ENCODE assay signal across 25 cellular contexts in genomic region chr1:21391497-21391896, GRCh38.
"Had no signal": no experiment of that assay in that cellular context is flagged by ENCODE, and none has a peak within 500 bp of the region (broad histone marks: within the 10 kb centered on the region; RNA-seq: fewer than 3 reads in every experiment).

No MANE protein-coding gene starts in this region.

- H3K4me3 ChIP-seq: heart right ventricle, hepatocyte, left ventricle myocardium inferior, lung, mucosa of descending colon, pancreas, prostate gland, skin epidermis, tibial nerve, upper lobe of left lung had no signal

- H3K4me1 ChIP-seq: left ventricle myocardium inferior, pancreas, prostate gland, tibial nerve, upper lobe of left lung had no signal

- ATAC-seq: heart right ventricle; mucosa of descending colon; naive thymus-derived CD4-positive, alpha-beta T cell; natural killer cell treated with Interleukin-12 subunit alpha and Interleukin-12 subunit beta and Interleukin-15 and Interleukin-18, amount 100 ng/mL, for 72 hours; pancreas; right cardiac atrium; sciatic nerve had no signal

- H3K27ac ChIP-seq: heart right ventricle, hepatocyte, left ventricle myocardium inferior, pancreas, prostate gland, skin epidermis, tibial nerve, upper lobe of left lung had no signal

- H3K27me3 ChIP-seq: hepatocyte, pancreas, upper lobe of left lung had no signal

- H3K9me3 ChIP-seq: heart right ventricle, left ventricle myocardium inferior, mucosa of descending colon, pancreas, prostate gland, tibial nerve, upper lobe of left lung had no signal

- H3K36me3 ChIP-seq: heart right ventricle, left ventricle myocardium inferior, pancreas, prostate gland, tibial nerve, upper lobe of left lung had no signal

- DNase-seq: heart right ventricle; islet precursor cell; left ventricle myocardium inferior; midbrain; mucosa of descending colon; naive thymus-derived CD4-positive, alpha-beta T cell; nucleus accumbens; pancreas; posterior cingulate gyrus; retina; right cardiac atrium; stimulated activated CD4-positive, alpha-beta T cell treated with anti-CD3 and anti-CD28 coated beads, Interleukin-12 subunit alpha, Interleukin-12 subunit beta, amount 100 ng/mL, for 4 hours; stimulated activated CD4-positive, alpha-beta T cell treated with anti-CD3 and anti-CD28 coated beads, Interleukin-15, amount 100 ng/mL, for 24 hours; stimulated activated CD4-positive, alpha-beta T cell treated with anti-CD3 and anti-CD28 coated beads, Interleukin-2, amount 100 ng/mL, for 24 hours; stimulated activated CD4-positive, alpha-beta T cell treated with anti-CD3 and anti-CD28 coated beads, Interleukin-4, amount 100 ng/mL, for 1 hour; stimulated activated naive CD4-positive, alpha-beta T cell; substantia nigra; upper lobe of left lung had no signal
